ENCODE assay signal across 16 cellular contexts in genomic region chr2:188894028-188894427, GRCh38.
DNase-seq lines count a peak whose midpoint lies in the region; ATAC-seq and TF ChIP-seq lines count a peak whose summit lies in the region.
"Had no signal": no experiment of that assay in that cellular context is flagged by ENCODE, and none has a peak within 500 bp of the region (broad histone marks: within the 10 kb centered on the region; RNA-seq: fewer than 3 reads in every experiment).

No MANE protein-coding gene starts in this region.

- no peak for ATAC-seq in HG02610 (IDR thresholded peaks at IDR 0.05; ENCODE audit: unreplicated experiment)

- H3K9ac ChIP-seq in adipocyte (ENCODE audit: low read length) = peak overlapping the region; percentile 39

- H3K4me1 ChIP-seq in ACC112 (ENCODE audit: control insufficient read depth, insufficient read depth, low read length, unreplicated experiment) = peaks cover 13% of the 10 kb centered on the region
- H3K4me1 ChIP-seq in adipocyte (ENCODE audit: control insufficient read depth, insufficient read depth, low read length) = peaks cover 59% of the 10 kb centered on the region
- no peaks in the 10 kb centered on the region for H3K4me1 ChIP-seq in suprapubic skin
- H3K4me1 ChIP-seq: HAP-1 had no signal

- H3K4me3 ChIP-seq in ACC112 (ENCODE audit: low read depth, low read length) (no peak overlapping the region), adipocyte (ENCODE audit: low read length) (peak overlapping the region; percentile 47), suprapubic skin (no peak overlapping the region)
- H3K4me3 ChIP-seq: HAP-1 had no signal

- no peak for TF ChIP-seq POLR2A in suprapubic skin (IDR thresholded peaks at IDR 0.05)

- H3K36me3 ChIP-seq in ACC112 (ENCODE audit: insufficient read depth, low read length) = 0 out of 2 replicates have a peak, but pooled peaks cover 2% of the 10 kb centered on the region
- no peaks in the 10 kb centered on the region for H3K36me3 ChIP-seq in adipocyte (ENCODE audit: control insufficient read depth, insufficient read depth, low read length, severe bottlenecking)
- H3K36me3 ChIP-seq in suprapubic skin = no peaks in the 10 kb centered on the region
- H3K36me3 ChIP-seq: HAP-1 had no signal

- peak overlapping the region; percentile 80 to 92 (median 89) for H3K27ac Mint-ChIP-seq in nephron
- H3K27ac Mint-ChIP-seq: B cell; CD4-positive, alpha-beta T cell had no signal

- no peaks in the 10 kb centered on the region for H3K36me3 Mint-ChIP-seq in nephron (ENCODE audit: low read depth)

- H3K9me3 ChIP-seq in adipocyte (ENCODE audit: control insufficient read depth, low read length) = peaks cover 11% of the 10 kb centered on the region
- no peaks in the 10 kb centered on the region for H3K9me3 ChIP-seq in suprapubic skin
- H3K9me3 ChIP-seq: HAP-1 had no signal

- no peaks in the 10 kb centered on the region for H3K79me2 ChIP-seq in ACC112 (ENCODE audit: control insufficient read depth, insufficient read depth, low read length, unreplicated experiment)

- TF ChIP-seq CTCF in nephron (IDR thresholded peaks at IDR 0.05; ENCODE audit: unreplicated experiment in 3 of 3) = no peak
- no peak for TF ChIP-seq CTCF in suprapubic skin (IDR thresholded peaks at IDR 0.05)

- peaks cover 14% of the 10 kb centered on the region for H3K9me3 Mint-ChIP-seq in nephron

- in situ Hi-C loops in ACHN (cut with HindIII; ENCODE audit: low pct_ligation_motif_present, low pct_unique_long_range_greater_than_20kb, low sequenced_read_pairs) = no loop called here

- no peak for DNase-seq in adipocyte (ENCODE audit: low read depth)
- DNase-seq in suprapubic skin (ENCODE audit: low spot score in 2 of 2) = no peak
- DNase-seq in NCI-H82 treated with DMSO at 0.1 percent for 48 hours (lab: John Stamatoyannopoulos, UW; ENCODE audit: unreplicated experiment) = no peak
- no peak for DNase-seq in ACHN
- DNase-seq: 8988T; C1 segment of cervical spinal cord; CD4-positive, alpha-beta T cell; DMS153; DMS79 treated with DMSO at 0.1 percent for 48 hours; EL; GOT3 had no signal

- peak overlapping the region in 2 of 3 experiments; percentile 10 to 15 for H3K4me3 Mint-ChIP-seq in nephron
- H3K4me3 Mint-ChIP-seq: B cell; CD4-positive, alpha-beta T cell had no signal

- 45% methylated on average over 1 of the region's 1 CpG for WGBS in suprapubic skin

- H3K27me3 Mint-ChIP-seq in nephron (ENCODE audit: low read depth) = no peaks in the 10 kb centered on the region
- H3K27me3 Mint-ChIP-seq: B cell; CD4-positive, alpha-beta T cell had no signal

- H3K27me3 ChIP-seq in ACC112 (ENCODE audit: insufficient read depth, low read length) = no peaks in the 10 kb centered on the region
- H3K27me3 ChIP-seq in adipocyte (replicated peaks; ENCODE audit: control insufficient read depth, insufficient read depth, low read length) = no peaks in the 10 kb centered on the region
- no peaks in the 10 kb centered on the region for H3K27me3 ChIP-seq in suprapubic skin

- no peak for TF ChIP-seq EP300 in suprapubic skin (IDR thresholded peaks at IDR 0.05)

- H3K27ac ChIP-seq in ACC112 (ENCODE audit: low read depth, low read length) (no peak overlapping the region), suprapubic skin (peak overlapping the region; percentile 34)

- H3K4me1 Mint-ChIP-seq in nephron = peaks cover 40% of the 10 kb centered on the region
- H3K4me1 Mint-ChIP-seq: B cell had no signal

- H2AFZ ChIP-seq in ACC112 (ENCODE audit: low read length, unreplicated experiment) = peak overlapping the region; percentile 31
